24 cellular contexts compared by ENCODE assay signal in genomic region chr14:53549956-53550355, GRCh38.
DNase-seq lines count a peak whose midpoint lies in the region; ATAC-seq and TF ChIP-seq lines count a peak whose summit lies in the region.
"Had no signal": no experiment of that assay in that cellular context is flagged by ENCODE, and none has a peak within 500 bp of the region (broad histone marks: within the 10 kb centered on the region; RNA-seq: fewer than 3 reads in every experiment).

No MANE protein-coding gene starts in this region.

- H3K4me1 Mint-ChIP-seq in endothelial cell (ENCODE audit: unreplicated experiment), result peaks cover 22% of the 10 kb centered on the region
- H3K4me1 Mint-ChIP-seq: B cell; CD14-positive monocyte; CD8-positive, alpha-beta memory T cell had no signal

- no peaks in the 10 kb centered on the region for H3K27me3 Mint-ChIP-seq in endothelial cell (ENCODE audit: unreplicated experiment)

- peak; percentile 31 for DNase-seq in left cardiac atrium
- no peak for DNase-seq in right atrium auricular region (ENCODE audit: low spot score)
- DNase-seq in endothelial cell (ENCODE audit: low spot score), result peak; percentile 56
- no peak for DNase-seq in stimulated activated CD4-positive, alpha-beta T cell treated with anti-CD3 and anti-CD28 coated beads, Interleukin-4, amount 100 ng/mL, for 4 hours
- no peak for DNase-seq in stimulated activated CD4-positive, alpha-beta T cell treated with anti-CD3 and anti-CD28 coated beads, Interleukin-4, amount 100 ng/mL, for 1 hour
- DNase-seq: Calu3; CD8-positive, alpha-beta memory T cell; DMS79 treated with DMSO at 0.1 percent for 48 hours; GM23248; H7; Karpas-422; NCI-H1092; NCI-H1417 treated with DMSO at 0.1 percent for 48 hours; NCI-H1694 treated with DMSO at 0.1 percent for 48 hours; NCI-H2081; NCI-H2227 treated with DMSO at 0.1 percent for 48 hours; NCI-H526 treated with DMSO at 0.1 percent for 48 hours; PC-9 had no signal

- no peak for TF ChIP-seq CTCF in right atrium auricular region (IDR thresholded peaks at IDR 0.05)
- TF ChIP-seq CTCF in endothelial cell (IDR thresholded peaks at IDR 0.05; ENCODE audit: unreplicated experiment), result no peak

- H3K4me3 ChIP-seq in right atrium auricular region (no peak overlapping the region), mesodermal cell (ENCODE audit: extremely low read depth, insufficient read depth, low read length, poor library complexity, severe bottlenecking) (no peak overlapping the region)
- H3K4me3 ChIP-seq: GM23248, PC-9 had no signal

- no peak for ATAC-seq in left cardiac atrium
- ATAC-seq in HG02981 (IDR thresholded peaks at IDR 0.05; ENCODE audit: unreplicated experiment), result no peak
- ATAC-seq: Right ventricle myocardium inferior had no signal

- no peaks in the 10 kb centered on the region for H3K9me3 Mint-ChIP-seq in endothelial cell (ENCODE audit: unreplicated experiment)

- H3K27ac Mint-ChIP-seq in endothelial cell (ENCODE audit: unreplicated experiment), result peak overlapping the region; percentile 89
- H3K27ac Mint-ChIP-seq: B cell; CD14-positive monocyte; CD8-positive, alpha-beta memory T cell had no signal

- no peaks in the 10 kb centered on the region for H3K36me3 Mint-ChIP-seq in endothelial cell (ENCODE audit: low read depth, unreplicated experiment)
- H3K36me3 Mint-ChIP-seq: CD14-positive monocyte had no signal

- H3K36me3 ChIP-seq in right atrium auricular region (no peaks in the 10 kb centered on the region), mesodermal cell (ENCODE audit: control insufficient read depth, insufficient read depth, low read length) (no peaks in the 10 kb centered on the region)

- H3K4me1 ChIP-seq in right atrium auricular region (no peaks in the 10 kb centered on the region), mesodermal cell (ENCODE audit: control insufficient read depth, insufficient read depth, low read length, poor library complexity, severe bottlenecking) (peaks cover 5% of the 10 kb centered on the region)

- H3K4me3 Mint-ChIP-seq in endothelial cell (ENCODE audit: unreplicated experiment), result no peak overlapping the region
- H3K4me3 Mint-ChIP-seq: B cell; CD14-positive monocyte; CD8-positive, alpha-beta memory T cell had no signal

- H3K9me3 ChIP-seq in right atrium auricular region (no peaks in the 10 kb centered on the region), mesodermal cell (ENCODE audit: control insufficient read depth, low read length) (no peaks in the 10 kb centered on the region)

- intact Hi-C loops in left cardiac atrium (cut with DNase I), result no loop called here

- H3K27ac ChIP-seq in right atrium auricular region (no peak overlapping the region), mesodermal cell (ENCODE audit: low read depth, low read length, severe bottlenecking) (peak overlapping the region; percentile 47)
- H3K27ac ChIP-seq: 22Rv1, GM23248, PC-9 had no signal

- no peaks in the 10 kb centered on the region for H3K27me3 ChIP-seq in right atrium auricular region

- 83 to 93% methylated on average over 3 of the region's 8 CpGs for WGBS in mesodermal cell (ENCODE audit: insufficient coverage in 2 of 2), 2 experiments

Comparison
In these comparisons a context has a peak if more than half of its experiments do, and no peak if none do; other contexts are left out.
1. DNase-seq: peak in left cardiac atrium (single experiment) and endothelial cell (single experiment); none in right atrium auricular region (single experiment), stimulated activated CD4-positive, alpha-beta T cell treated with anti-CD3 and anti-CD28 coated beads, Interleukin-4, amount 100 ng/mL, for 4 hours (0 of 2) and stimulated activated CD4-positive, alpha-beta T cell treated with anti-CD3 and anti-CD28 coated beads, Interleukin-4, amount 100 ng/mL, for 1 hour (single experiment).